9 cellular contexts compared by ENCODE assay signal in the genomic region with DNA sequence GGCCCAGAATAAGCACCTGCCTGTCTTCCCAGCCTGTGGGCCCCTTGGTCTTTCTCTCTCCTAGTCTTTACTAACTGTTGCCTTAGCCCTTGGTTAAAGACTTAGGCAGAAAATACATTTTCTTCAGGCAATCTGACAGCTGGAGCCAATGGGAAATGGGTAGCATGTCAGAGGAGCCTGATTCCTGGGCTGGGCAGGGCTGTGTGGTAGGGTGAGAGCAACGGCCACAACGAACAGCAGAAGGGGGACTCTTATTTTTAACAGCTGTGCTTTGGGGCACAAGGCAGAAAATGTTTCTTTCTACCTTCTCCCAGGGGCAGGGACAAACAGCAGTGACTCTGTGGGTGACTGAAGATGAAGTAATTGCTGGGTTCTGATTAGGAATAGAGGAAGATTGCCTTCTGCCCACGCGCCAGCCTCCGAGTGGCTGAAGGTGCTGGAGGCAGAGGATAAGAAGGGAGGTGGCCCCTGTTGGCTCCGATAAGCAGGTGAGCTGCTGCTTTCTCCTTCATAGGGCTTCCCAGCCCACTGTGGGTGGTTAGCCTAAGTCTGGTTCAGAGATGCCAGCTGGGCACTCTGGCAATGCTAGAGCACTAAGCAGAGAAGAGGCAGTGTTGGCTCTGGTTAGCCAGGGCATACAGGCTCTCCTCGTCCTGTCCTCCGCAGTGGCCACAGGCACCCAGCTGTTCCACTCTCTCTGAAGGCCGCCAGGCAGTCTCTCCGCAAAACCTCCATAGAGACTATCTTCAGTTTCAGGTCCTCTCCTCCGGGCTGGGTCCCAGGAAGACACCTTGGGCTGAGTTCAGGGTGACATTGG. TPM values are rescaled to one million over a fixed set of nuclear protein-coding genes. Genes with fewer than 3 reads are reported as not detected.
DNase-seq lines count a peak whose midpoint lies in the region; ATAC-seq lines count a peak whose summit lies in the region.
"Had no signal": no experiment of that assay in that cellular context is flagged by ENCODE, and none has a peak within 500 bp of the region (broad histone marks: within the 10 kb centered on the region; RNA-seq: fewer than 3 reads in every experiment).

No MANE protein-coding gene starts in this region.

- peaks cover 46% of the 10 kb centered on the region for H3K27me3 Mint-ChIP-seq in stimulated activated naive CD8-positive, alpha-beta T cell treated with anti-CD3 and anti-CD28 coated beads, Interleukin-15, Interleukin-2, amounts not matched to agents 100 ng/mL and 50 ng/mL, for 24 hours
- H3K27me3 Mint-ChIP-seq in activated CD4-positive, alpha-beta memory T cell treated with anti-CD3 and anti-CD28 coated beads, Interleukin-2, amount 10 ng/mL, durations not matched to agents 7 days and 5 days = peaks cover 61% of the 10 kb centered on the region
- peaks cover 25 to 39% (median 26%) of the 10 kb centered on the region in 3 donors for H3K27me3 Mint-ChIP-seq in immature natural killer cell (ENCODE audit: low read depth in 3 of 3)

- no peaks in the 10 kb centered on the region for H3K36me3 Mint-ChIP-seq in stimulated activated naive CD8-positive, alpha-beta T cell treated with anti-CD3 and anti-CD28 coated beads, Interleukin-15, Interleukin-2, amounts not matched to agents 100 ng/mL and 50 ng/mL, for 24 hours (ENCODE audit: low read depth)
- no peaks in the 10 kb centered on the region for H3K36me3 Mint-ChIP-seq in activated CD4-positive, alpha-beta memory T cell treated with anti-CD3 and anti-CD28 coated beads, Interleukin-2, amount 10 ng/mL, durations not matched to agents 7 days and 5 days (ENCODE audit: low read depth)
- no peaks in the 10 kb centered on the region for H3K36me3 Mint-ChIP-seq in immature natural killer cell

- CTCF ChIA-PET in activated CD4-positive, alpha-beta memory T cell treated with anti-CD3 and anti-CD28 coated beads, Interleukin-2, amount 10 ng/mL, durations not matched to agents 7 days and 5 days (lab: Charles Lee) = interaction anchor here (1.0 kb wide), 1 partner anchor 155 kb away, joined by 3 read pairs; no protein-coding TSS in a partner anchor

- peak overlapping the region; percentile 74 for H3K4me3 Mint-ChIP-seq in stimulated activated naive CD8-positive, alpha-beta T cell treated with anti-CD3 and anti-CD28 coated beads, Interleukin-15, Interleukin-2, amounts not matched to agents 100 ng/mL and 50 ng/mL, for 24 hours
- peak overlapping the region; percentile 69 for H3K4me3 Mint-ChIP-seq in activated CD4-positive, alpha-beta memory T cell treated with anti-CD3 and anti-CD28 coated beads, Interleukin-2, amount 10 ng/mL, durations not matched to agents 7 days and 5 days
- peak overlapping the region; percentile 74 to 88 (median 84) for H3K4me3 Mint-ChIP-seq in immature natural killer cell

- no peak overlapping the region for H3K27ac Mint-ChIP-seq in stimulated activated naive CD8-positive, alpha-beta T cell treated with anti-CD3 and anti-CD28 coated beads, Interleukin-15, Interleukin-2, amounts not matched to agents 100 ng/mL and 50 ng/mL, for 24 hours
- no peak overlapping the region for H3K27ac Mint-ChIP-seq in activated CD4-positive, alpha-beta memory T cell treated with anti-CD3 and anti-CD28 coated beads, Interleukin-2, amount 10 ng/mL, durations not matched to agents 7 days and 5 days
- H3K27ac Mint-ChIP-seq in immature natural killer cell = peak overlapping the region in 5 of 6 donors; percentile 92 to 98 (median 95)

- DNase-seq in stimulated activated naive CD8-positive, alpha-beta T cell treated with anti-CD3 and anti-CD28 coated beads, Interleukin-15, Interleukin-2, amounts not matched to agents 100 U/mL and 50 U/mL, for 24 hours = no peak
- DNase-seq in activated CD4-positive, alpha-beta memory T cell treated with anti-CD3 and anti-CD28 coated beads, Interleukin-2, amount 10 ng/mL, durations not matched to agents 7 days and 5 days = no peak
- DNase-seq in immature natural killer cell (no peak), HK-2 (ENCODE audit: unreplicated experiment) (no peak)
- DNase-seq in activated effector memory CD4-positive, alpha-beta T cell treated with Interleukin-2 at 50 U/mL for 16 hours = no peak

- ATAC-seq in stimulated activated naive CD8-positive, alpha-beta T cell treated with anti-CD3 and anti-CD28 coated beads, Interleukin-15, Interleukin-2, amounts not matched to agents 100 U/mL and 50 U/mL, for 24 hours = no peak
- ATAC-seq in HG02970 (IDR thresholded peaks at IDR 0.05; ENCODE audit: low FRiP score, unreplicated experiment) = no peak
- no peak for ATAC-seq in GM18858 (IDR thresholded peaks at IDR 0.05; ENCODE audit: unreplicated experiment)

- H3K9me3 Mint-ChIP-seq in stimulated activated naive CD8-positive, alpha-beta T cell treated with anti-CD3 and anti-CD28 coated beads, Interleukin-15, Interleukin-2, amounts not matched to agents 100 ng/mL and 50 ng/mL, for 24 hours = no peaks in the 10 kb centered on the region
- H3K9me3 Mint-ChIP-seq in activated CD4-positive, alpha-beta memory T cell treated with anti-CD3 and anti-CD28 coated beads, Interleukin-2, amount 10 ng/mL, durations not matched to agents 7 days and 5 days = no peaks in the 10 kb centered on the region
- H3K9me3 Mint-ChIP-seq in immature natural killer cell = no peaks in the 10 kb centered on the region

- peaks cover 60% of the 10 kb centered on the region for H3K4me1 Mint-ChIP-seq in stimulated activated naive CD8-positive, alpha-beta T cell treated with anti-CD3 and anti-CD28 coated beads, Interleukin-15, Interleukin-2, amounts not matched to agents 100 ng/mL and 50 ng/mL, for 24 hours (ENCODE audit: low read depth)
- peaks cover 48% of the 10 kb centered on the region for H3K4me1 Mint-ChIP-seq in activated CD4-positive, alpha-beta memory T cell treated with anti-CD3 and anti-CD28 coated beads, Interleukin-2, amount 10 ng/mL, durations not matched to agents 7 days and 5 days
- peaks cover 41 to 49% of the 10 kb centered on the region in 2 donors for H3K4me1 Mint-ChIP-seq in immature natural killer cell

- POLR2A ChIA-PET in activated CD4-positive, alpha-beta memory T cell treated with anti-CD3 and anti-CD28 coated beads, Interleukin-2, amount 10 ng/mL, durations not matched to agents 7 days and 5 days (lab: Charles Lee) = interaction anchor here (1.1 to 1.6 kb wide), 2 partner anchors 9 to 80 kb away, joined by 3 to 5 read pairs; a partner anchor contains a TSS

RNA-seq across cellular contexts. Expression of a gene that starts 1.5 kb away (rescaled TPM):
- 1 to 10 TPM; 1.5 to 2.2 TPM for total RNA-seq in activated CD4-positive, alpha-beta memory T cell treated with anti-CD3 and anti-CD28 coated beads, Interleukin-2, amount 10 ng/mL, durations not matched to agents 7 days and 5 days
- polyA plus RNA-seq in immature natural killer cell = under 1 TPM in 1 of 3 donors, not detected in 2; 0.09 TPM
- total RNA-seq: kidney epithelial cell had no signal

RNA-seq across cellular contexts. Expression of a gene that starts 9.4 kb away (rescaled TPM):
- total RNA-seq in activated CD4-positive, alpha-beta memory T cell treated with anti-CD3 and anti-CD28 coated beads, Interleukin-2, amount 10 ng/mL, durations not matched to agents 7 days and 5 days = 10 to 100 TPM; 14.8 to 17.5 TPM
- 10 to 100 TPM; 18.4 to 36.7 (median 20.9) TPM for polyA plus RNA-seq in immature natural killer cell

RNA-seq across cellular contexts. Expression of a gene that starts 19.7 kb away (rescaled TPM):
- 10 to 100 TPM; 77.6 to 86.6 TPM for total RNA-seq in activated CD4-positive, alpha-beta memory T cell treated with anti-CD3 and anti-CD28 coated beads, Interleukin-2, amount 10 ng/mL, durations not matched to agents 7 days and 5 days
- 10 to 100 TPM; 19.0 to 46.8 (median 24.3) TPM for polyA plus RNA-seq in immature natural killer cell

RNA-seq across cellular contexts. Expression of a gene that starts 50.7 kb away (rescaled TPM):
- total RNA-seq in activated CD4-positive, alpha-beta memory T cell treated with anti-CD3 and anti-CD28 coated beads, Interleukin-2, amount 10 ng/mL, durations not matched to agents 7 days and 5 days = under 1 TPM; 0.55 to 0.93 TPM
- polyA plus RNA-seq in immature natural killer cell = under 1 TPM in 1 of 3 donors, not detected in 2; 0.71 TPM

Comparison
In these comparisons a context has a peak if more than half of its experiments do, and no peak if none do; other contexts are left out.
1. H3K27ac Mint-ChIP-seq: peak in immature natural killer cell (5 of 6); none in stimulated activated naive CD8-positive, alpha-beta T cell treated with anti-CD3 and anti-CD28 coated beads, Interleukin-15, Interleukin-2, amounts not matched to agents 100 ng/mL and 50 ng/mL, for 24 hours (single experiment) and activated CD4-positive, alpha-beta memory T cell treated with anti-CD3 and anti-CD28 coated beads, Interleukin-2, amount 10 ng/mL, durations not matched to agents 7 days and 5 days (single experiment).
2. Peak in every context shown above with its lines, with median percentiles within 50 percentile points of each other: H3K4me3 Mint-ChIP-seq.